ENCODE assay signal across 15 cellular contexts in the genomic region with DNA sequence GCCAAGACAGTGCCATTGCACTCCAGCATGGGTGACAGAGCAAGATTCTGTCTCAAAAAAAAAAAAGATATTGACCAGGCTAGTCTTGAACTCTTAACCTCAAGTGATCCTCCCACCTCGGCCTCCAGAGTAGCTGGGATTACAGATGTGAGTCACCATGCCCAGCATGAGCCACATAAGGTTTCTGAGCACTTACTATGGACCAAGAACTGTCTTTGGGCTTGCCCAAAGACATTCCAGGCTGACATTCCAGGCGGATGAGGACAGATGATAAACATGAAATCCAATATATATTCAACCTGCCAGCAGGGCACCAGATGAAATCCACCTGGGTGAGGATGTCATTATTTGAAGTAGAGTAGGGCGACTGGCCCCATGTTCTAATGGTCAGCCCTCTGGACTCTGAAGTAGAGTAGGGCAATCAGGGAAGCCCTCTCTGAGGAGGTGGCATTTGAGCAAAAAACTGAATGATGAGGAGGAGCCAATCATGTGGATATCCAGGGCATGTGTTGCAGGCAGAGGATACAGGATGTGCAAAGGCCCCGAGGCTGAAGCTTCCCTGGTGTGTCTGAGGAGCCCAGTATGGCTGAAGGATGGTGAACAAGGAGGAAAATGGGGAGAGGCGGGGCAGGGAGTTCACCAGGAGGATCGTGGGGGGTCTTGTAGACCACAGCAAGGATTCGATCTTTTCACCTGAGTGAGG. TPM values are rescaled to one million over a fixed set of nuclear protein-coding genes. Genes with fewer than 3 reads are reported as not detected.
DNase-seq lines count a peak whose midpoint lies in the region; ATAC-seq, FAIRE-seq and TF ChIP-seq lines count a peak whose summit lies in the region.
"Had no signal": no experiment of that assay in that cellular context is flagged by ENCODE, and none has a peak within 500 bp of the region (broad histone marks: within the 10 kb centered on the region; RNA-seq: fewer than 3 reads in every experiment).

No MANE protein-coding gene starts in this region.

- peak; percentile 76 for DNase-seq in AG10803 (ENCODE audit: low read depth)
- peak; percentile 66 for DNase-seq in HT1080 (ENCODE audit: low read depth)
- DNase-seq in astrocyte (ENCODE audit: low read depth) = peak; percentile 47
- DNase-seq in foreskin keratinocyte = peak; percentile 73 to 83
- DNase-seq in NCI-H2107 treated with DMSO at 0.1 percent for 48 hours (lab: John Stamatoyannopoulos, UW; ENCODE audit: unreplicated experiment) = no peak
- DNase-seq in sciatic nerve (ENCODE audit: low spot score) = no peak
- no peak for DNase-seq in stimulated activated naive CD4-positive, alpha-beta T cell (lab: John Stamatoyannopoulos, UW)
- no peak for DNase-seq in NCI-H2107 (lab: John Stamatoyannopoulos, UW)
- DNase-seq: activated CD8-positive, alpha-beta memory T cell treated with anti-CD3 and anti-CD28 coated beads, Interleukin-2, amount 10 ng/mL, durations not matched to agents 7 days and 5 days; activated naive CD4-positive, alpha-beta T cell treated with anti-CD3 and anti-CD28 coated beads for 36 hours; BE2C; stimulated activated CD4-positive, alpha-beta T cell treated with anti-CD3 and anti-CD28 coated beads, Interleukin-1b, Interleukin-23, amount 100 ng/mL, for 48 hours; WERI-Rb-1 had no signal

- H3K9me3 ChIP-seq in astrocyte (ENCODE audit: insufficient read depth, low read depth, low read length) = no peaks in the 10 kb centered on the region
- H3K9me3 ChIP-seq: BE2C had no signal

- H2AFZ ChIP-seq in astrocyte (ENCODE audit: low read depth, low read length) = no peak overlapping the region

- H3K4me1 ChIP-seq in astrocyte (ENCODE audit: insufficient read depth, low read length) (no peaks in the 10 kb centered on the region), foreskin keratinocyte (no peaks in the 10 kb centered on the region)
- H3K4me1 ChIP-seq: BE2C had no signal

- no peak for TF ChIP-seq CTCF in AG10803 (conservative IDR thresholded peaks at IDR 0.05; ENCODE audit: low read length)
- TF ChIP-seq CTCF in astrocyte (IDR thresholded peaks at IDR 0.05; ENCODE audit: insufficient read depth, low read depth, low read length) = no peak
- no peak for TF ChIP-seq CTCF in foreskin keratinocyte (conservative IDR thresholded peaks at IDR 0.05)

- no peak overlapping the region for H3K4me2 ChIP-seq in astrocyte (ENCODE audit: low read length)

- peak overlapping the region; percentile 84 for H3K27ac Mint-ChIP-seq in astrocyte (ENCODE audit: unreplicated experiment)
- H3K27ac Mint-ChIP-seq: activated CD8-positive, alpha-beta memory T cell treated with anti-CD3 and anti-CD28 coated beads, Interleukin-2, amount 10 ng/mL, durations not matched to agents 7 days and 5 days; activated naive CD4-positive, alpha-beta T cell treated with anti-CD3 and anti-CD28 coated beads for 36 hours had no signal

- no peaks in the 10 kb centered on the region for H3K4me1 Mint-ChIP-seq in astrocyte (ENCODE audit: low read depth, unreplicated experiment)

- no peaks in the 10 kb centered on the region for H3K79me2 ChIP-seq in astrocyte (ENCODE audit: insufficient read depth, low read length)

- no peak for FAIRE-seq in astrocyte (lab: Jason Lieb, UNC)
- FAIRE-seq: GM12892 had no signal

- H3K4me3 Mint-ChIP-seq in astrocyte (ENCODE audit: unreplicated experiment) = peak overlapping the region; percentile 40
- H3K4me3 Mint-ChIP-seq: activated CD8-positive, alpha-beta memory T cell treated with anti-CD3 and anti-CD28 coated beads, Interleukin-2, amount 10 ng/mL, durations not matched to agents 7 days and 5 days; activated naive CD4-positive, alpha-beta T cell treated with anti-CD3 and anti-CD28 coated beads for 36 hours had no signal

- peaks cover 4% of the 10 kb centered on the region for H3K36me3 Mint-ChIP-seq in astrocyte (ENCODE audit: low read depth, unreplicated experiment)
- H3K36me3 Mint-ChIP-seq: activated CD8-positive, alpha-beta memory T cell treated with anti-CD3 and anti-CD28 coated beads, Interleukin-2, amount 10 ng/mL, durations not matched to agents 7 days and 5 days had no signal

- H3K9me3 Mint-ChIP-seq in astrocyte (ENCODE audit: unreplicated experiment) = peaks cover 2% of the 10 kb centered on the region
- H3K9me3 Mint-ChIP-seq: activated naive CD4-positive, alpha-beta T cell treated with anti-CD3 and anti-CD28 coated beads for 36 hours had no signal

- H4K20me1 ChIP-seq in astrocyte (ENCODE audit: insufficient read depth, low read length) = no peaks in the 10 kb centered on the region

- H3K27me3 ChIP-seq in astrocyte (ENCODE audit: insufficient read depth, low read length) (no peaks in the 10 kb centered on the region), foreskin keratinocyte (no peaks in the 10 kb centered on the region)
- H3K27me3 ChIP-seq: BE2C had no signal

- H3K36me3 ChIP-seq in astrocyte (ENCODE audit: insufficient read depth, low read length) = no peaks in the 10 kb centered on the region
- H3K36me3 ChIP-seq: BE2C, WERI-Rb-1 had no signal

- intact Hi-C loops in sciatic nerve (cut with DNase I) = no loop called here

- no peak overlapping the region for H3K9ac ChIP-seq in astrocyte (ENCODE audit: low read length)

- H3K27ac ChIP-seq in astrocyte (ENCODE audit: low read depth, low read length) (no peak overlapping the region), foreskin keratinocyte (no peak overlapping the region)
- H3K27ac ChIP-seq: SK-N-MC, WERI-Rb-1 had no signal

- H3K27me3 Mint-ChIP-seq in astrocyte (ENCODE audit: low read depth, unreplicated experiment) = peaks cover 7% of the 10 kb centered on the region

- no peak overlapping the region for H3K4me3 ChIP-seq in AG10803 (ENCODE audit: low read length)
- no peak overlapping the region for H3K4me3 ChIP-seq in astrocyte (ENCODE audit: insufficient read depth, low read depth, low read length)
- H3K4me3 ChIP-seq: SK-N-MC had no signal

- ATAC-seq in foreskin keratinocyte = peak; percentile 44
- ATAC-seq in sciatic nerve = no peak
- ATAC-seq: activated CD8-positive, alpha-beta memory T cell treated with anti-CD3 and anti-CD28 coated beads, Interleukin-2, amount 10 ng/mL, durations not matched to agents 7 days and 5 days had no signal

RNA-seq across cellular contexts. Expression of gene C19orf38, which starts 4.0 kb away (rescaled TPM):
- total RNA-seq in HT1080 (2014; rRNA removed; shearing (Covaris generic)) = not detected in 2 replicates
- not detected in 2 replicates for polyA plus RNA-seq in HT1080 (2015; cell fraction: cytosol; rRNA removed)
- polyA plus RNA-seq in HT1080 (2015; cell fraction: nucleus; rRNA removed) = not detected in 2 replicates
- total RNA-seq in astrocyte = 0.23 and 0.58 TPM in 2 replicates
- not detected in 2 replicates for total RNA-seq in foreskin keratinocyte
- polyA plus RNA-seq in foreskin keratinocyte = 0.18 TPM in 1 of 2 replicates, not detected in the other
- total RNA-seq in sciatic nerve = 2.7 TPM

RNA-seq across cellular contexts. Expression of gene TMED1, which starts 16.2 kb away (rescaled TPM):
- total RNA-seq in HT1080 (2014; rRNA removed; shearing (Covaris generic)) = 49.2 and 55.8 TPM in 2 replicates
- polyA plus RNA-seq in HT1080 (2015; cell fraction: cytosol; rRNA removed) = 56.1 and 67.8 TPM in 2 replicates
- polyA plus RNA-seq in HT1080 (2015; cell fraction: nucleus; rRNA removed) = 23.5 and 27.6 TPM in 2 replicates
- total RNA-seq in astrocyte (27.0 and 29.7 TPM in 2 replicates), foreskin keratinocyte (24.1 and 25.8 TPM in 2 replicates), sciatic nerve (20.0 TPM)
- polyA plus RNA-seq in foreskin keratinocyte = 34.3 and 35.0 TPM in 2 replicates

RNA-seq across cellular contexts. Expression of gene CARM1, which starts 19.1 kb away (rescaled TPM):
- total RNA-seq in HT1080 (2014; rRNA removed; shearing (Covaris generic)) = 33.8 and 47.1 TPM in 2 replicates
- polyA plus RNA-seq in HT1080 (2015; cell fraction: cytosol; rRNA removed) = 76.8 and 93.2 TPM in 2 replicates
- polyA plus RNA-seq in HT1080 (2015; cell fraction: nucleus; rRNA removed) = 53.8 and 64.1 TPM in 2 replicates
- total RNA-seq in astrocyte (62.6 and 62.7 TPM in 2 replicates), foreskin keratinocyte (50.6 and 51.3 TPM in 2 replicates), sciatic nerve (33.3 TPM)
- polyA plus RNA-seq in foreskin keratinocyte = 48.8 and 51.8 TPM in 2 replicates

Comparison
In these comparisons a context has a peak if more than half of its experiments do, and no peak if none do; other contexts are left out.
1. DNase-seq: peak in AG10803 (single experiment), HT1080 (single experiment), astrocyte (single experiment) and foreskin keratinocyte (2 of 2); none in NCI-H2107 treated with DMSO at 0.1 percent for 48 hours (single experiment), sciatic nerve (single experiment), stimulated activated naive CD4-positive, alpha-beta T cell (0 of 6) and NCI-H2107 (single experiment).